Comparison of ENCODE assay signal across 1 cellular context in genomic region chr7:604884-605531, GRCh38.
TF ChIP-seq lines count a peak whose summit lies in the region.

No MANE protein-coding gene starts in this region.

TF ChIP-seq in K562, 482 proteins besides CTCF, POLR2A, EP300 and RAD21 (continued from another document):
- TF ChIP-seq JUN (IDR thresholded peaks at IDR 0.05; ENCODE audit: borderline replicate concordance, low read depth, low read length) (peak; percentile 73), JUN (CRISPR knock-in tag; IDR thresholded peaks at IDR 0.05; ENCODE audit: borderline replicate concordance) (no peak), RCOR1 (IDR thresholded peaks at IDR 0.05; ENCODE audit: borderline replicate concordance in 1 of 2, low read depth in 2 of 2, low read length in 2 of 2) (0 out of 4 replicates have a peak, but pooled peaks of 1 of the 2 experiments have one; percentile 44), JUND (IDR thresholded peaks at IDR 0.05; ENCODE audit: borderline replicate concordance, low read depth, low read length) (peak; percentile 93), JUND (tag; IDR thresholded peaks at IDR 0.05; ENCODE audit: borderline replicate concordance, low read depth, low read length) (peak; percentile 92; the same call in 2 of the 3 replicates), AFF4 (CRISPR knock-in tag; IDR thresholded peaks at IDR 0.05) (no peak), MITF (IDR thresholded peaks at IDR 0.05) (no peak), ZNF12 (CRISPR knock-in tag; IDR thresholded peaks at IDR 0.05) (peak; percentile 36; the same call in 1 of the 2 replicates), ARID4B (CRISPR knock-in tag; IDR thresholded peaks at IDR 0.05) (peak; percentile 30; the same call in 1 of the 2 replicates), ZNF133 (CRISPR knock-in tag; IDR thresholded peaks at IDR 0.05) (no peak), ZNF644 (tag; IDR thresholded peaks at IDR 0.05; ENCODE audit: low read depth) (no peak), SIX5 (IDR thresholded peaks at IDR 0.05; ENCODE audit: borderline replicate concordance in 1 of 2, insufficient read depth in 1 of 2, low read depth in 1 of 2, low read length in 2 of 2) (no peak), ZNF780A (CRISPR knock-in tag; IDR thresholded peaks at IDR 0.05) (peak; percentile 54; the same call in 1 of the 2 replicates)
TF ChIP-seq in K562: peak in this region for 46.
